7 cellular contexts compared by ENCODE assay signal in the genomic region with DNA sequence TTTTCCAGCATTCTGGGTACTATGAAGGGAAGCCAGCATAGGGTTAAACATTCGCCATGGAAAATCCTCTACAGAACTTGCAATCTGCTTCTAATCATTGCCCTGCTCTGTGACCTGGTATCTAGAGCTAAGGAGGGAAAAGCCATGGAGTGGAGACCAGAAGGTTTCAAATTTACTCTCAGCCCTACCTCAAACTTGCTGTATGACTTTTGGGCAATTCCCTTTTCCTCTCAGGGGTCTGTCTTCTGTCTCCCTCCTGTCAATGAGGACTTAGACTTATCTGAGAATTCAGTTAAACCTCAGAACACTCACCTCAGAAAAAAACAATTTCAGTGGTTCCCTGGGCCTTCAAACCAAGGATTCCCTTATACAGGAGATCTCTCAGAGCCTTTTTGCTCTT. TPM values are rescaled to one million over a fixed set of nuclear protein-coding genes. Genes with fewer than 3 reads are reported as not detected.
DNase-seq lines count a peak whose midpoint lies in the region; ATAC-seq and TF ChIP-seq lines count a peak whose summit lies in the region.

No MANE protein-coding gene starts in this region.

- no peaks in the 10 kb centered on the region for H3K9me3 ChIP-seq in skeletal muscle tissue (ENCODE audit: control insufficient read depth in 3 of 3, low read length in 3 of 3)

- ATAC-seq in GM19463 (IDR thresholded peaks at IDR 0.05; ENCODE audit: unreplicated experiment) (peak; percentile 31), GM21381 (IDR thresholded peaks at IDR 0.05; ENCODE audit: unreplicated experiment) (no peak), GM21723 (IDR thresholded peaks at IDR 0.05; ENCODE audit: unreplicated experiment) (no peak)

- H3K27ac ChIP-seq in coronary artery = peak overlapping the region; percentile 48 to 96
- H3K27ac ChIP-seq in skeletal muscle tissue (ENCODE audit: low read depth, low read length) = no peak overlapping the region

- H3K27me3 ChIP-seq in skeletal muscle tissue (ENCODE audit: control insufficient read depth in 3 of 3, insufficient read depth in 3 of 3, low read length in 3 of 3) = no peaks in the 10 kb centered on the region

- TF ChIP-seq CTCF in coronary artery (IDR thresholded peaks at IDR 0.05) = no peak

- peak overlapping the region in 1 of 3 donors; percentile 25 for H3K9ac ChIP-seq in skeletal muscle tissue (ENCODE audit: low read depth in 1 of 3, low read length in 3 of 3)

- no peaks in the 10 kb centered on the region for H3K36me3 ChIP-seq in skeletal muscle tissue (ENCODE audit: control insufficient read depth in 3 of 3, insufficient read depth in 3 of 3, low read length in 3 of 3)

- peaks cover 5 to 8% (median 5%) of the 10 kb centered on the region in 3 donors for H3K4me1 ChIP-seq in skeletal muscle tissue (ENCODE audit: control insufficient read depth in 3 of 3, insufficient read depth in 3 of 3, low read length in 3 of 3)

- H3K4me3 ChIP-seq in Jurkat, Clone E6-1 (ENCODE audit: low read length) = peak overlapping the region; percentile 74; the same call in 1 of the 2 replicates
- H3K4me3 ChIP-seq in coronary artery = peak overlapping the region; percentile 80
- H3K4me3 ChIP-seq in skeletal muscle tissue (ENCODE audit: low read length in 3 of 3) = peak overlapping the region in 2 of 3 donors; percentile 64 to 83

- DNase-seq in Jurkat, Clone E6-1 (ENCODE audit: low read depth, low spot score) = no peak
- DNase-seq in coronary artery (ENCODE audit: low spot score) (no peak), NCI-H2196 (lab: John Stamatoyannopoulos, UW; ENCODE audit: unreplicated experiment) (no peak)

RNA-seq across cellular contexts. Expression of gene ARHGEF9, which starts 29.1 kb away (rescaled TPM):
- 7.3 TPM for polyA plus RNA-seq in Jurkat, Clone E6-1 (2012; ENCODE audit: insufficient read depth, insufficient read length)
- 16.2 TPM for total RNA-seq in skeletal muscle tissue
